In genomic region chr20:61521680-61522420, GRCh38 we compare ENCODE assay signal across 1 cellular context.
TF ChIP-seq lines count a peak whose summit lies in the region.

No MANE protein-coding gene starts in this region.

TF ChIP-seq in IMR-90, 13 proteins besides CTCF, POLR2A, EP300 and RAD21:
- TF ChIP-seq MXI1 (IDR thresholded peaks at IDR 0.05; ENCODE audit: borderline replicate concordance, low read depth, low read length) (no peak), BHLHE40 (IDR thresholded peaks at IDR 0.05; ENCODE audit: low read depth, low read length) (0 out of 2 replicates have a peak, but pooled peaks have one; percentile 18), CHD1 (IDR thresholded peaks at IDR 0.05; ENCODE audit: low read depth, low read length) (no peak), FOS (IDR thresholded peaks at IDR 0.05; ENCODE audit: low read depth, low read length) (no peak)
TF ChIP-seq in IMR-90: peak in this region for 1.
